ENCODE assay signal across 11 cellular contexts in the genomic region with DNA sequence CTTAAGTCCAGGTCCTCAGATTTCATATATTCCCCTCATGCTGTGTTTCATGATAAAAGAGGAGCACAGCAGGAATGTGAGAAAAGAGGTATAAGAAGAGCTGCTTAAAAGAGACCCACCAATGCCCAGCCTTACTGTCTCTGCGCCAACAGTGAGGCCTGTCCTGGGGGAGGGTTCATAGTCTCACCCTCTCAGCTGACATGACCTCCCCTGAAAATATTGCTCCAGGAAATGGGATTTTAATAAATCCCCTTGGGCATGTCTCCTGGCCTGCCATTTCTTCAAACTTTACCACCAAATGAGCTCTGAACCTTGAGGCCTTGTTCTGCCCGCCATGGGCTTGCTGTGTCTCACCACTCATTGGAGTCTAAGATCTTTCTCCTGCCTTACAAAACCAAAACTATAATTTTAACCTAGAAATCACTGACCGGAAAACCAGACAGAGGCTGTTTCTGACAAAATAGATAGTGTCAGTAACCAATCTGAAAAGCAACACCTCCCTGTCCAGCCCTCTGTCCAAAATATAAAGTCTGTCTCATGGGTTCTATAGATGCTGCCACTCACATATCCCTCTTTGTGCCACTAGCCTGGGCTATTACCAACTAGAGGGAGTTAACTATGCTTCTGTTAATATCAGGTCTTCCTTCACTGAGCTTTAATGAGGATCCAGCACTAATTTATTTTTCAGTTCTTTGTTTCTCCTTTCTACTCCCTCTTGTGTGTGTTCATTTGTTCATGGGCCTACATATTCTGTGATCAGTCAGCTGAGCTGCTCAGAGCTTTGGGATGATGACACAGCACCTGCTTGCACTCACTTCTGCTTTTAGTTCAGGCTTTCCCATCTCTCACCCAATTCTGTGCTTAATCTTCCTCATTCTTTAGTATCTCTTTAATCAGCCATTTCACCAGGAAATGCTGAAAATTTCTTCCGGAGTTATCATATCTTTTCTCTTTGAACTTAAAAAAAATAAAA. TPM values are rescaled to one million over a fixed set of nuclear protein-coding genes. Genes with fewer than 3 reads are reported as not detected.
DNase-seq lines count a peak whose midpoint lies in the region; ATAC-seq, FAIRE-seq and TF ChIP-seq lines count a peak whose summit lies in the region.
"Had no signal": no experiment of that assay in that cellular context is flagged by ENCODE, and none has a peak within 500 bp of the region (broad histone marks: within the 10 kb centered on the region; RNA-seq: fewer than 3 reads in every experiment).

A gene with protein sequence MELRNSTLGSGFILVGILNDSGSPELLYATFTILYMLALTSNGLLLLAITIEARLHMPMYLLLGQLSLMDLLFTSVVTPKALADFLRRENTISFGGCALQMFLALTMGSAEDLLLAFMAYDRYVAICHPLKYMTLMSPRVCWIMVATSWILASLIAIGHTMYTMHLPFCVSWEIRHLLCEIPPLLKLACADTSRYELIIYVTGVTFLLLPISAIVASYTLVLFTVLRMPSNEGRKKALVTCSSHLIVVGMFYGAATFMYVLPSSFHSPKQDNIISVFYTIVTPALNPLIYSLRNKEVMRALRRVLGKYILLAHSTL (minus strand): TSS at position 51 of the 973 bp plus-strand sequence. CDS start 3,019 bp downstream, outside the sequence.

- intact Hi-C loops in mucosa of descending colon (cut with DNase I, micrococcal nuclease): no loop called here

- H3K9ac ChIP-seq in MM.1S (ENCODE audit: low read length): peak within 1 kb of the TSS; percentile 17; the same call in 1 of the 2 replicates

- no peaks in the 10 kb centered on the region for H3K79me2 ChIP-seq in MM.1S (ENCODE audit: low read length)

- TF ChIP-seq CTCF in MM.1S (IDR thresholded peaks at IDR 0.05; ENCODE audit: low read length) (no peak), mucosa of descending colon (IDR thresholded peaks at IDR 0.05) (no peak)

- H3K4me3 ChIP-seq in MM.1S (ENCODE audit: low read length) (no peak within 1 kb of the TSS), mucosa of descending colon (no peak within 1 kb of the TSS)

- peak within 1 kb of the TSS; percentile 44 for H2AFZ ChIP-seq in MM.1S (ENCODE audit: low read length)

- H3K27ac ChIP-seq in MM.1S (ENCODE audit: low read length): peak within 1 kb of the TSS; percentile 85

- H3K27me3 ChIP-seq in MM.1S (replicated peaks; ENCODE audit: insufficient read depth, low read length): no peaks in the 10 kb centered on the region

- H3K9me3 ChIP-seq in MM.1S (replicated peaks; ENCODE audit: insufficient read depth, low read length) (no peaks in the 10 kb centered on the region), mucosa of descending colon (no peaks in the 10 kb centered on the region)

- H3K9me2 ChIP-seq in MM.1S (replicated peaks; ENCODE audit: insufficient read depth, low read length): no peaks in the 10 kb centered on the region

- ATAC-seq in GM18907 (IDR thresholded peaks at IDR 0.05; ENCODE audit: unreplicated experiment): peak; percentile 80
- ATAC-seq in HG02642 (IDR thresholded peaks at IDR 0.05; ENCODE audit: poor library complexity, unreplicated experiment): peak; percentile 88
- peak; percentile 51 for ATAC-seq in mucosa of descending colon

- DNase-seq in MM.1S: peak; percentile 61
- DNase-seq in mucosa of descending colon: peak in 1 of 3 donors; percentile 13
- no peak for DNase-seq in NCI-H1417 treated with DMSO at 0.1 percent for 48 hours (lab: John Stamatoyannopoulos, UW)
- no peak for DNase-seq in HTR-8/SVneo (ENCODE audit: insufficient read length, low spot score)
- DNase-seq in AG08395 (ENCODE audit: low spot score): no peak
- DNase-seq in D341Med (ENCODE audit: low spot score): no peak
- DNase-seq: activated CD8-positive, alpha-beta memory T cell treated with anti-CD3 and anti-CD28 coated beads, Interleukin-2, amount 50 U/mL, for 4 hours; NCI-H526 had no signal

- H4K20me1 ChIP-seq in MM.1S (ENCODE audit: insufficient read depth, low read length): no peaks in the 10 kb centered on the region

- H3K36me3 ChIP-seq in MM.1S (replicated peaks; ENCODE audit: insufficient read depth, low read length) (no peaks in the 10 kb centered on the region), mucosa of descending colon (ENCODE audit: low read depth) (no peaks in the 10 kb centered on the region)

- H3K4me2 ChIP-seq in MM.1S (ENCODE audit: low read depth, low read length): peak within 1 kb of the TSS; percentile 53

- peaks cover 15% of the 10 kb centered on the region for H3F3A ChIP-seq in MM.1S (ENCODE audit: insufficient read depth, low read length)

- H3K4me1 ChIP-seq in MM.1S (ENCODE audit: low read length) (peaks cover 29% of the 10 kb centered on the region), mucosa of descending colon (ENCODE audit: low read depth) (no peaks in the 10 kb centered on the region)

- no peak for FAIRE-seq in HTR-8/SVneo (lab: Jason Lieb, UNC)

RNA-seq across cellular contexts. Expression of the gene that starts here (rescaled TPM):
- under 1 TPM; 0.14 to 0.49 (median 0.28) TPM for total RNA-seq in mucosa of descending colon
- total RNA-seq: lower leg skin had no signal

Comparison
In these comparisons a context has a peak if more than half of its experiments do, and no peak if none do; other contexts are left out.
1. Peak in ATAC-seq in mucosa of descending colon; RNA of the gene not detected or under 1 TPM.